In the genomic region with DNA sequence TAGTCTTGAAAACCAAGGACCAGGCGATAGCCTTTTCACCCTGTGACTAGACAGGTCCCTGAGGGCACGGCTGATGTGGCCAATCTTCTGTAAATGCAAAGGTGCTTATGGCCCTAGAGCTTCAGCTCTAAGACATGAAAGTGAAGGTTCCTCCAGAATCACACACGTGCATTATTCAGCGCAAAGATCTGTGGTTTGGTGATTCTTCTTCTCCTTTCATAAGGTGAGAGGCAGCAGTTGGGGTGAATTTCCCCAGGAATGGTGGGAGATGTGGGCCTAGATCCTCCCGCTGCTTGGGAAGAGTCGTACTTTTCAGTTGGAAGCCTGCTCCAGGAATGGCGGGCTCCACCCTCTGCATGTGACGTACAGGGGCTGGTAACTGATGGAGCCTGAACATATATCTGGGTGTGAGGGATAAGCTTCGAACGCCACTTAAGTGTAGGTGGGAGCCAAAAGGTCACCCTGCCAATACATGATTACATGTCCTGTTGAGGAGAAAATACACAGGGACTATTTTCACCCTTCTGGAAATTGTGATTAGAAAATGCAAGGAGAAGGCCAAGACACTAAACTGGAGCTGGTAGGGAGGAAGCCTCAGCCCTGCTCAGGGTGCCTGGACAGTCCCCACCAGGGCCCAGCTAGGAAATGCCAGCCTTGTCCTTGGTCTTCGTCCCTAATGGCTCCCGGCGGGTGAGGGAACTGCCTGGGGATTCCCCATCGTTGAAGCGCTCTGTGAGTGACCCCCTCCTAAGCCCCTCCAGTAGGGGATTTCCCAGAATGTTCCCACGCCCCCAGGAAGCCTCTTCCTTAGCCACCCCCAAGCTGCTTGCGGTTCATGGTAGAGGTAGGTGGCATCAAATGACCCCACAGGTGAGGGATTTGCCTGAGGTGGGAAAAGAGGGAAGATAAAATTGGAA, we compare ENCODE assay signal across 1 cellular context.
TF ChIP-seq lines count a peak whose summit lies in the region.

No MANE protein-coding gene starts in this region.

TF ChIP-seq in A549, 52 proteins besides CTCF, POLR2A, EP300 and RAD21 (continued from another document):
- TF ChIP-seq BCL3 (IDR thresholded peaks at IDR 0.05): no peak
- no peak for TF ChIP-seq JUNB (IDR thresholded peaks at IDR 0.05)
- no peak for TF ChIP-seq PHF8 (IDR thresholded peaks at IDR 0.05; ENCODE audit: borderline replicate concordance, low read depth)
- TF ChIP-seq, protein P1, sequence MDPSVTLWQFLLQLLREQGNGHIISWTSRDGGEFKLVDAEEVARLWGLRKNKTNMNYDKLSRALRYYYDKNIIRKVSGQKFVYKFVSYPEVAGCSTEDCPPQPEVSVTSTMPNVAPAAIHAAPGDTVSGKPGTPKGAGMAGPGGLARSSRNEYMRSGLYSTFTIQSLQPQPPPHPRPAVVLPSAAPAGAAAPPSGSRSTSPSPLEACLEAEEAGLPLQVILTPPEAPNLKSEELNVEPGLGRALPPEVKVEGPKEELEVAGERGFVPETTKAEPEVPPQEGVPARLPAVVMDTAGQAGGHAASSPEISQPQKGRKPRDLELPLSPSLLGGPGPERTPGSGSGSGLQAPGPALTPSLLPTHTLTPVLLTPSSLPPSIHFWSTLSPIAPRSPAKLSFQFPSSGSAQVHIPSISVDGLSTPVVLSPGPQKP (IDR thresholded peaks at IDR 0.05; ENCODE audit: low read depth, low read length): no peak
- TF ChIP-seq SMC3 (IDR thresholded peaks at IDR 0.05): no peak
- no peak for TF ChIP-seq HEYL (CRISPR knock-in tag; IDR thresholded peaks at IDR 0.05)
- no peak for TF ChIP-seq CHD2 (IDR thresholded peaks at IDR 0.05; ENCODE audit: low read length, partially characterized antibody)
- no peak for TF ChIP-seq CBX2 (IDR thresholded peaks at IDR 0.05; ENCODE audit: borderline replicate concordance, low read depth)
- TF ChIP-seq HOXB5 (CRISPR knock-in tag; IDR thresholded peaks at IDR 0.05): no peak
- no peak for TF ChIP-seq TFCP2L1 (CRISPR knock-in tag; IDR thresholded peaks at IDR 0.05)
- no peak for TF ChIP-seq BHLHE40 (IDR thresholded peaks at IDR 0.05; ENCODE audit: low read depth, low read length)
- no peak for TF ChIP-seq FOXS1 (CRISPR knock-in tag; IDR thresholded peaks at IDR 0.05)
- TF ChIP-seq EHF (CRISPR knock-in tag; IDR thresholded peaks at IDR 0.05): no peak
